ENCODE assay signal across 25 cellular contexts in the genomic region with DNA sequence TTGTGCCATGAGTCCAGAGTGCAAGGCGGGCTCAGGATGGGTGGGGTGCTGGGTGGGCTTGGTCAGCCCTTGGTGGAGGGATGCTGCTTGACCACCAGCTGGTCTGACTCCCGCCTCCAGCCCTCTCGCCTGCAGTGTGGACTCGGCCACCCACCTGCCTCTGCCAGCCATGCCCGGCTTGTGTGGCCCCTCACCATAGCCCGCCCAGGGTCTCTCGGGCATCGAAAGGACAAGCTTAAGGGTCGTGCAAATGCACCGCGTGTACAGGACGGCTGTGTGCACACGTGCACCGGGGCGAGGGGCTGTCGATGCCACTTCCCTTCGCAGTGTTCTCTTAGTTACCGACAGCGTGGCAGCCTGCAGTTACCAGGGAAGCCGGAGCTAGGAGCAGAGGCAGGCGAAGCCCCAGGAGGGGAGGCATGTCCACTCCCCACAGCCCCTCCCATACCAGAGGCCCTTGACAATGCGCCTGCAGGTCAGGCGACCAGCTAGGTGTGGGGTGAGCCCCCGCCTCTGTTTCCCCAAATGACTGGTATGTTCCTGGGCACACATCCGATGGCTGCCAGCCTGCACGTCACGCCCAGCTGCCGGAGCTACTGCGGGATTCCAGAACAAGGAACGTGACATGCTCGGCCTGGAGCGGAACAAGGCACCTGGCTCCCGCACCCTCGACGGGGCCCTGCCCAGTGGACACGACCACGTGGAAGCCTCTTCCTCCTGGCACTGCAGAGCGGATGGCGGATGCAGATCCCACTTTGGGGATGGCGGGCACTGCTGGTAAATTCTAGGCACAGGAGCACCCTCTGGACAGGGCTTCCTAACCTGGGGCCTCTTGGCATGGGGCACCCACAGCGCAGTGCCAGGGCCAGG. TPM values are rescaled to one million over a fixed set of nuclear protein-coding genes. Genes with fewer than 3 reads are reported as not detected.
"Had no signal": no experiment of that assay in that cellular context is flagged by ENCODE, and none has a peak within 500 bp of the region (broad histone marks: within the 10 kb centered on the region; RNA-seq: fewer than 3 reads in every experiment).

No MANE protein-coding gene starts in this region.

- H3K4me3 ChIP-seq: ascending aorta, lung, ovary, psoas muscle, right atrium auricular region, skin epidermis, tibial artery had no signal

- H3K4me1 Mint-ChIP-seq: activated CD4-positive, alpha-beta memory T cell treated with anti-CD3 and anti-CD28 coated beads, Interleukin-2, amount 10 ng/mL, durations not matched to agents 7 days and 5 days; activated CD4-positive, alpha-beta T cell treated with anti-CD3 and anti-CD28 coated beads, Interleukin-2, amount 10 ng/mL, durations not matched to agents 24 days and 14 days; activated naive CD4-positive, alpha-beta T cell treated with anti-CD3 and anti-CD28 coated beads, Interleukin-2, amount 50 U/mL, for 24 hours; naive thymus-derived CD8-positive, alpha-beta T cell; stimulated activated effector memory CD8-positive, alpha-beta T cell treated with anti-CD3 and anti-CD28 coated beads, Interleukin-12 subunit alpha, Interleukin-12 subunit beta, amount 100 ng/mL, for 72 hours; stimulated activated naive CD8-positive, alpha-beta T cell treated with anti-CD3 and anti-CD28 coated beads, Interleukin-15, amount 100 ng/mL, for 72 hours had no signal

- H3K9me3 Mint-ChIP-seq: activated CD4-positive, alpha-beta memory T cell treated with anti-CD3 and anti-CD28 coated beads, Interleukin-2, amount 10 ng/mL, durations not matched to agents 7 days and 5 days; activated CD4-positive, alpha-beta T cell treated with anti-CD3 and anti-CD28 coated beads, Interleukin-2, amount 10 ng/mL, durations not matched to agents 24 days and 14 days; activated naive CD4-positive, alpha-beta T cell treated with anti-CD3 and anti-CD28 coated beads, Interleukin-2, amount 50 U/mL, for 24 hours; stimulated activated effector memory CD8-positive, alpha-beta T cell treated with anti-CD3 and anti-CD28 coated beads, Interleukin-12 subunit alpha, Interleukin-12 subunit beta, amount 100 ng/mL, for 72 hours had no signal

- H3K36me3 Mint-ChIP-seq: activated naive CD4-positive, alpha-beta T cell treated with anti-CD3 and anti-CD28 coated beads, Interleukin-2, amount 50 U/mL, for 24 hours; naive thymus-derived CD8-positive, alpha-beta T cell; stimulated activated effector memory CD8-positive, alpha-beta T cell treated with anti-CD3 and anti-CD28 coated beads, Interleukin-12 subunit alpha, Interleukin-12 subunit beta, amount 100 ng/mL, for 72 hours had no signal

- H3K9me3 ChIP-seq: ascending aorta, psoas muscle, right atrium auricular region, tibial artery had no signal

- H3K27ac ChIP-seq: ascending aorta, brain microvascular endothelial cell, foreskin keratinocyte, ovary, psoas muscle, right atrium auricular region, skin epidermis, tibial artery had no signal

- H3K27me3 Mint-ChIP-seq: activated CD4-positive, alpha-beta memory T cell treated with anti-CD3 and anti-CD28 coated beads, Interleukin-2, amount 10 ng/mL, durations not matched to agents 7 days and 5 days; activated CD4-positive, alpha-beta T cell treated with anti-CD3 and anti-CD28 coated beads, Interleukin-2, amount 10 ng/mL, durations not matched to agents 24 days and 14 days; stimulated activated naive CD8-positive, alpha-beta T cell treated with anti-CD3 and anti-CD28 coated beads, Interleukin-15, amount 100 ng/mL, for 72 hours had no signal

- H3K36me3 ChIP-seq: ascending aorta, brain microvascular endothelial cell, ovary, right atrium auricular region, tibial artery had no signal

- H3K4me1 ChIP-seq: ascending aorta, foreskin keratinocyte, psoas muscle, right atrium auricular region, tibial artery had no signal

- H3K27me3 ChIP-seq: ascending aorta, brain microvascular endothelial cell, foreskin keratinocyte, ovary, right atrium auricular region had no signal

- H3K4me3 Mint-ChIP-seq: activated CD4-positive, alpha-beta memory T cell treated with anti-CD3 and anti-CD28 coated beads, Interleukin-2, amount 10 ng/mL, durations not matched to agents 7 days and 5 days; activated CD4-positive, alpha-beta T cell treated with anti-CD3 and anti-CD28 coated beads, Interleukin-2, amount 10 ng/mL, durations not matched to agents 24 days and 14 days; activated naive CD4-positive, alpha-beta T cell treated with anti-CD3 and anti-CD28 coated beads, Interleukin-2, amount 50 U/mL, for 24 hours; naive thymus-derived CD8-positive, alpha-beta T cell; stimulated activated effector memory CD8-positive, alpha-beta T cell treated with anti-CD3 and anti-CD28 coated beads, Interleukin-12 subunit alpha, Interleukin-12 subunit beta, amount 100 ng/mL, for 72 hours; stimulated activated naive CD8-positive, alpha-beta T cell treated with anti-CD3 and anti-CD28 coated beads, Interleukin-15, amount 100 ng/mL, for 72 hours; T-helper 17 cell had no signal

- H3K27ac Mint-ChIP-seq: activated CD4-positive, alpha-beta memory T cell treated with anti-CD3 and anti-CD28 coated beads, Interleukin-2, amount 10 ng/mL, durations not matched to agents 7 days and 5 days; activated CD4-positive, alpha-beta T cell treated with anti-CD3 and anti-CD28 coated beads, Interleukin-2, amount 10 ng/mL, durations not matched to agents 24 days and 14 days; activated naive CD4-positive, alpha-beta T cell treated with anti-CD3 and anti-CD28 coated beads, Interleukin-2, amount 50 U/mL, for 24 hours; naive thymus-derived CD8-positive, alpha-beta T cell; stimulated activated effector memory CD8-positive, alpha-beta T cell treated with anti-CD3 and anti-CD28 coated beads, Interleukin-12 subunit alpha, Interleukin-12 subunit beta, amount 100 ng/mL, for 72 hours; stimulated activated naive CD8-positive, alpha-beta T cell treated with anti-CD3 and anti-CD28 coated beads, Interleukin-15, amount 100 ng/mL, for 72 hours; T-helper 17 cell had no signal

- ATAC-seq: foreskin keratinocyte; left lobe of liver; naive thymus-derived CD8-positive, alpha-beta T cell; psoas muscle; stimulated activated effector memory CD8-positive, alpha-beta T cell treated with anti-CD3 and anti-CD28 coated beads, Interleukin-12 subunit alpha, Interleukin-12 subunit beta, amount 100 ng/mL, for 72 hours; stimulated activated naive CD8-positive, alpha-beta T cell treated with anti-CD3 and anti-CD28 coated beads, Interleukin-15, amount 100 ng/mL, for 72 hours; T-helper 17 cell had no signal

- DNase-seq: activated CD4-positive, alpha-beta memory T cell treated with anti-CD3 and anti-CD28 coated beads, Interleukin-2, amount 10 ng/mL, durations not matched to agents 7 days and 5 days; activated CD4-positive, alpha-beta T cell treated with anti-CD3 and anti-CD28 coated beads, Interleukin-2, amount 10 ng/mL, durations not matched to agents 24 days and 14 days; activated gamma-delta T cell treated with Interleukin-2 at 50 U/mL for 16 hours; brain microvascular endothelial cell; central memory CD4-positive, alpha-beta T cell; effector memory CD4-positive, alpha-beta T cell; foreskin keratinocyte; naive thymus-derived CD8-positive, alpha-beta T cell; stimulated activated naive CD8-positive, alpha-beta T cell treated with anti-CD3 and anti-CD28 coated beads, Interleukin-15, amount 100 ng/mL, for 72 hours; T-helper 17 cell; tibial artery had no signal

RNA-seq across cellular contexts. Expression of a gene that starts 7.8 kb away (rescaled TPM):
- total RNA-seq: activated CD4-positive, alpha-beta memory T cell treated with anti-CD3 and anti-CD28 coated beads, Interleukin-2, amount 10 ng/mL, durations not matched to agents 7 days and 5 days; activated CD4-positive, alpha-beta T cell treated with anti-CD3 and anti-CD28 coated beads, Interleukin-2, amount 10 ng/mL, durations not matched to agents 24 days and 14 days; ascending aorta; dermis microvascular lymphatic vessel endothelial cell; foreskin keratinocyte; glomerular endothelial cell; kidney epithelial cell; left lobe of liver; lung; naive thymus-derived CD8-positive, alpha-beta T cell; ovary; psoas muscle; right atrium auricular region; T-helper 17 cell; urinary bladder had no signal
- polyA plus RNA-seq: esophagus; foreskin keratinocyte; lung; naive thymus-derived CD8-positive, alpha-beta T cell; ovary; psoas muscle; urinary bladder had no signal

RNA-seq across cellular contexts. Expression of a gene that starts 28.3 kb away (rescaled TPM):
- total RNA-seq: activated CD4-positive, alpha-beta memory T cell treated with anti-CD3 and anti-CD28 coated beads, Interleukin-2, amount 10 ng/mL, durations not matched to agents 7 days and 5 days; activated CD4-positive, alpha-beta T cell treated with anti-CD3 and anti-CD28 coated beads, Interleukin-2, amount 10 ng/mL, durations not matched to agents 24 days and 14 days; ascending aorta; foreskin keratinocyte; glomerular endothelial cell; kidney epithelial cell; left lobe of liver; lung; naive thymus-derived CD8-positive, alpha-beta T cell; psoas muscle; right atrium auricular region; T-helper 17 cell; urinary bladder had no signal
- polyA plus RNA-seq: esophagus; foreskin keratinocyte; lung; naive thymus-derived CD8-positive, alpha-beta T cell; psoas muscle; urinary bladder had no signal

RNA-seq across cellular contexts. Expression of a gene that starts 31.0 kb away (rescaled TPM):
- total RNA-seq: activated CD4-positive, alpha-beta T cell treated with anti-CD3 and anti-CD28 coated beads, Interleukin-2, amount 10 ng/mL, durations not matched to agents 24 days and 14 days; ascending aorta; dermis microvascular lymphatic vessel endothelial cell; foreskin keratinocyte; glomerular endothelial cell; kidney epithelial cell; left lobe of liver; naive thymus-derived CD8-positive, alpha-beta T cell had no signal
- polyA plus RNA-seq: foreskin keratinocyte; naive thymus-derived CD8-positive, alpha-beta T cell had no signal

RNA-seq across cellular contexts. Expression of a gene that starts 31.6 kb away (rescaled TPM):
- total RNA-seq: activated CD4-positive, alpha-beta memory T cell treated with anti-CD3 and anti-CD28 coated beads, Interleukin-2, amount 10 ng/mL, durations not matched to agents 7 days and 5 days; activated CD4-positive, alpha-beta T cell treated with anti-CD3 and anti-CD28 coated beads, Interleukin-2, amount 10 ng/mL, durations not matched to agents 24 days and 14 days; ascending aorta; dermis microvascular lymphatic vessel endothelial cell; foreskin keratinocyte; glomerular endothelial cell; kidney epithelial cell; left lobe of liver; lung; naive thymus-derived CD8-positive, alpha-beta T cell; ovary; psoas muscle; right atrium auricular region; T-helper 17 cell; urinary bladder had no signal
- polyA plus RNA-seq: esophagus; foreskin keratinocyte; lung; naive thymus-derived CD8-positive, alpha-beta T cell; ovary; psoas muscle; urinary bladder had no signal
